ENCODE assay signal across 19 cellular contexts in the genomic region with DNA sequence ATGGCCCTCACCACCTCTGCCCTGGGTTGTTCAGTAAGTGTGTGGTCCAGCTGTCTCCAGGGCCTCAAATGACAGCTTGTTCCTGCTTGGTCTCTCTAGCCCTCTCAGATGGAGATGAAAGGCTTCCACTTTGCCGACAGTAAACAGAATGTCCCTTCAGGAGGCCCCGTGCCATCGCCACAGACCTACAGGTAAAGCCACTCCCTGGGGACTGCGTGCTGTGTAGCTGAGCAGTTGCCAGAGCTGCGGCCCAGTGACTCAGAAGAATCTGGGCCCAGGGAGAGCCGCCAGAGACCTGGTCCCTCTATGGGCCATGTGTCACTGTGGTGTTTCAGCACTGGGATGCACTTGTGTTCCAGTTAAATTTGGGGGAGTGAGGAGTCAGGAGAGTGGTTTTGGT. TPM values are rescaled to one million over a fixed set of nuclear protein-coding genes. Genes with fewer than 3 reads are reported as not detected.
DNase-seq lines count a peak whose midpoint lies in the region; ATAC-seq and TF ChIP-seq lines count a peak whose summit lies in the region.
"Had no signal": no experiment of that assay in that cellular context is flagged by ENCODE, and none has a peak within 500 bp of the region (broad histone marks: within the 10 kb centered on the region; RNA-seq: fewer than 3 reads in every experiment).

No MANE protein-coding gene starts in this region.

- DNase-seq in MCF 10A (ENCODE audit: unreplicated experiment) (no peak), mammary epithelial cell (no peak), mesothelial cell of epicardium (ENCODE audit: low spot score in 2 of 2, unreplicated experiment in 2 of 2) (no peak), KG1 (lab: John Stamatoyannopoulos, UW) (no peak), A673 (ENCODE audit: low spot score) (no peak)
- DNase-seq in activated CD8-positive, alpha-beta T cell treated with anti-CD3 and anti-CD28 coated beads for 36 hours = no peak
- DNase-seq: BE2C, DMS 273 treated with DMSO at 0.1 percent for 48 hours, H9, NCI-H1417, NCI-H1930, NCI-H2171, NCI-H446 treated with DMSO at 0.1 percent for 48 hours, NCI-H748 treated with DMSO at 0.1 percent for 48 hours, PC-9 had no signal

- H3K27me3 ChIP-seq in mammary epithelial cell (ENCODE audit: insufficient read depth, low read length) = no peaks in the 10 kb centered on the region
- no peaks in the 10 kb centered on the region for H3K27me3 ChIP-seq in A673 (replicated peaks; ENCODE audit: insufficient read depth, low read depth, low read length, poor library complexity)
- H3K27me3 ChIP-seq: BE2C had no signal

- in situ Hi-C loops in mammary epithelial cell (cut with MboI; ENCODE audit: low sequenced_read_pairs in 2 of 2) = no loop called here

- dilution Hi-C loops in mammary epithelial cell (cut with HindIII; ENCODE audit: low sequenced_read_pairs) = no loop called here

- CTCF ChIA-PET in MCF 10A (lab: Yijun Ruan, JAX) (interaction anchor here (1.0 kb wide), 1 partner anchor 142 kb away, joined by 5 read pairs; no protein-coding TSS in a partner anchor), mammary epithelial cell (lab: Charles Lee; ENCODE audit: low non-redundant PET) (no interaction called here), A673 (lab: Charles Lee) (no interaction called here)
- CTCF ChIA-PET in activated CD8-positive, alpha-beta T cell treated with anti-CD3 and anti-CD28 coated beads for 36 hours (lab: Charles Lee) = no interaction called here

- peaks cover 94% of the 10 kb centered on the region for H3K36me3 Mint-ChIP-seq in MCF 10A (ENCODE audit: insufficient read depth, unreplicated experiment)
- peaks cover 64% of the 10 kb centered on the region for H3K36me3 Mint-ChIP-seq in activated CD8-positive, alpha-beta T cell treated with anti-CD3 and anti-CD28 coated beads for 36 hours (ENCODE audit: low read depth)
- peaks cover 51% of the 10 kb centered on the region for H3K36me3 Mint-ChIP-seq in mesothelial cell of epicardium
- peaks cover 91% of the 10 kb centered on the region for H3K36me3 Mint-ChIP-seq in stimulated activated memory B cell treated with anti-CD40 and anti-IgM and Interleukin-4, amounts not matched to agents 10 μg/mL and 1 μg/mL and 100 μg/mL, for 72 hours

- peaks cover 13% of the 10 kb centered on the region for H3K79me2 ChIP-seq in mammary epithelial cell (ENCODE audit: insufficient read depth, low read length)

- BruUV-seq in MCF 10A (replicated peaks; lab: Mats Ljungman, UMichigan) (no TSS peak), mammary epithelial cell (replicated peaks; lab: Mats Ljungman, UMichigan) (no TSS peak), A673 (replicated peaks; lab: Mats Ljungman, UMichigan) (no TSS peak)

- no peak overlapping the region for H3K4me2 ChIP-seq in mammary epithelial cell (ENCODE audit: insufficient read depth, low read depth, low read length)
- H3K4me2 ChIP-seq: PC-9 had no signal

- ATAC-seq in activated CD8-positive, alpha-beta T cell treated with anti-CD3 and anti-CD28 coated beads for 36 hours = no peak
- ATAC-seq in stimulated activated memory B cell treated with anti-CD40 and anti-IgM and Interleukin-4, amounts not matched to agents 10 μg/mL and 1 μg/mL and 100 μg/mL, for 72 hours = no peak
- no peak for ATAC-seq in GM21526 (IDR thresholded peaks at IDR 0.05; ENCODE audit: low FRiP score, unreplicated experiment)

- no peak overlapping the region for H3K4me3 ChIP-seq in mammary epithelial cell (replicated peaks in 1 of 3; ENCODE audit: insufficient read depth in 1 of 3, low read depth in 2 of 3, low read length in 3 of 3)
- no peak overlapping the region for H3K4me3 ChIP-seq in A673 (ENCODE audit: low read depth, low read length, poor library complexity, severe bottlenecking)
- H3K4me3 ChIP-seq: PC-9 had no signal

- peak overlapping the region; percentile 35 for H3K27ac Mint-ChIP-seq in MCF 10A (ENCODE audit: low read depth, unreplicated experiment)
- peak overlapping the region; percentile 35 for H3K27ac Mint-ChIP-seq in activated CD8-positive, alpha-beta T cell treated with anti-CD3 and anti-CD28 coated beads for 36 hours
- peak overlapping the region; percentile 43 for H3K27ac Mint-ChIP-seq in mesothelial cell of epicardium
- H3K27ac Mint-ChIP-seq in stimulated activated memory B cell treated with anti-CD40 and anti-IgM and Interleukin-4, amounts not matched to agents 10 μg/mL and 1 μg/mL and 100 μg/mL, for 72 hours = peak overlapping the region; percentile 31

- no peaks in the 10 kb centered on the region for H4K20me1 ChIP-seq in mammary epithelial cell (ENCODE audit: insufficient read depth, low read length)

- H3K9me3 Mint-ChIP-seq in MCF 10A (ENCODE audit: unreplicated experiment) (no peaks in the 10 kb centered on the region), mesothelial cell of epicardium (no peaks in the 10 kb centered on the region)
- H3K9me3 Mint-ChIP-seq in activated CD8-positive, alpha-beta T cell treated with anti-CD3 and anti-CD28 coated beads for 36 hours = no peaks in the 10 kb centered on the region
- no peaks in the 10 kb centered on the region for H3K9me3 Mint-ChIP-seq in stimulated activated memory B cell treated with anti-CD40 and anti-IgM and Interleukin-4, amounts not matched to agents 10 μg/mL and 1 μg/mL and 100 μg/mL, for 72 hours
- H3K9me3 Mint-ChIP-seq: H9 had no signal

- no peak overlapping the region for H3K9ac ChIP-seq in mammary epithelial cell (ENCODE audit: insufficient read depth, low read length)

- H3K4me1 Mint-ChIP-seq in MCF 10A (ENCODE audit: insufficient read depth, unreplicated experiment) = no peaks in the 10 kb centered on the region
- peaks cover 2% of the 10 kb centered on the region for H3K4me1 Mint-ChIP-seq in activated CD8-positive, alpha-beta T cell treated with anti-CD3 and anti-CD28 coated beads for 36 hours (ENCODE audit: low read depth)
- H3K4me1 Mint-ChIP-seq in mesothelial cell of epicardium = no peaks in the 10 kb centered on the region
- H3K4me1 Mint-ChIP-seq in stimulated activated memory B cell treated with anti-CD40 and anti-IgM and Interleukin-4, amounts not matched to agents 10 μg/mL and 1 μg/mL and 100 μg/mL, for 72 hours = peaks cover 3% of the 10 kb centered on the region
- H3K4me1 Mint-ChIP-seq: H9 had no signal

- no peak overlapping the region for H3K27ac ChIP-seq in mammary epithelial cell (ENCODE audit: insufficient read depth, low read depth, low read length)
- H3K27ac ChIP-seq in A673 (ENCODE audit: low read depth, low read length, poor library complexity, severe bottlenecking) = no peak overlapping the region
- H3K27ac ChIP-seq: PC-9 had no signal

- H3K36me3 ChIP-seq in mammary epithelial cell (ENCODE audit: insufficient read depth, low read length) (peaks cover 58% of the 10 kb centered on the region), A673 (ENCODE audit: insufficient read depth, low read length, poor library complexity, severe bottlenecking) (peaks cover 99% of the 10 kb centered on the region)

- TF ChIP-seq CTCF in MCF 10A (IDR thresholded peaks at IDR 0.05; ENCODE audit: unreplicated experiment) (no peak), mammary epithelial cell (conservative IDR thresholded peaks at IDR 0.05 in 1 of 2, IDR thresholded peaks at IDR 0.05 in 1 of 2; ENCODE audit: extremely low read depth in 1 of 2, insufficient read depth in 1 of 2, low read depth in 1 of 2, low read length in 2 of 2) (no peak), mesothelial cell of epicardium (IDR thresholded peaks at IDR 0.05; ENCODE audit: unreplicated experiment) (no peak), A673 (conservative IDR thresholded peaks at IDR 0.05; ENCODE audit: low read depth, low read length) (no peak)
- no peak for TF ChIP-seq CTCF in activated CD8-positive, alpha-beta T cell treated with anti-CD3 and anti-CD28 coated beads for 36 hours (IDR thresholded peaks at IDR 0.05)

- H3K27me3 Mint-ChIP-seq in MCF 10A (ENCODE audit: insufficient read depth, unreplicated experiment) (no peaks in the 10 kb centered on the region), mesothelial cell of epicardium (ENCODE audit: low read depth) (no peaks in the 10 kb centered on the region)
- H3K27me3 Mint-ChIP-seq in activated CD8-positive, alpha-beta T cell treated with anti-CD3 and anti-CD28 coated beads for 36 hours = no peaks in the 10 kb centered on the region
- no peaks in the 10 kb centered on the region for H3K27me3 Mint-ChIP-seq in stimulated activated memory B cell treated with anti-CD40 and anti-IgM and Interleukin-4, amounts not matched to agents 10 μg/mL and 1 μg/mL and 100 μg/mL, for 72 hours

- H2AFZ ChIP-seq in mammary epithelial cell (ENCODE audit: low read depth, low read length) = no peak overlapping the region
- H2AFZ ChIP-seq: PC-9 had no signal

- H3K9me3 ChIP-seq in mammary epithelial cell (replicated peaks; ENCODE audit: insufficient read depth, low read length) (no peaks in the 10 kb centered on the region), A673 (ENCODE audit: low read depth, low read length, poor library complexity, severe bottlenecking) (no peaks in the 10 kb centered on the region)
- H3K9me3 ChIP-seq: BE2C had no signal

- intact Hi-C loops in MCF 10A (cut with micrococcal nuclease) = no loop called here
- intact Hi-C loops in mammary epithelial cell (cut with micrococcal nuclease) = no loop called here
- intact Hi-C loops in activated CD8-positive, alpha-beta T cell treated with anti-CD3 and anti-CD28 coated beads for 36 hours (cut with micrococcal nuclease) = no loop called here
- intact Hi-C loops in A673 (cut with micrococcal nuclease; ENCODE audit: unreplicated experiment) = no loop called here

- no peaks in the 10 kb centered on the region for H3K4me1 ChIP-seq in mammary epithelial cell (ENCODE audit: insufficient read depth, low read length)
- H3K4me1 ChIP-seq in A673 (ENCODE audit: insufficient read depth, low read length, poor library complexity, severe bottlenecking) = no peaks in the 10 kb centered on the region
- H3K4me1 ChIP-seq: BE2C had no signal

- POLR2A ChIA-PET in MCF 10A (lab: Yijun Ruan, JAX) = interaction anchor here (0.6 to 1.2 kb wide), 2 partner anchors 28 to 1526 kb away, joined by 4 read pairs; no protein-coding TSS in a partner anchor
- POLR2A ChIA-PET in activated CD8-positive, alpha-beta T cell treated with anti-CD3 and anti-CD28 coated beads for 36 hours (lab: Charles Lee) = interaction anchor here (0.7 kb wide), 1 partner anchor 43 kb away, joined by 3 read pairs; no protein-coding TSS in a partner anchor
- POLR2A ChIA-PET in A673 (lab: Charles Lee; ENCODE audit: low non-redundant PET) = no interaction called here

- H3K4me3 Mint-ChIP-seq in MCF 10A (ENCODE audit: unreplicated experiment) = no peak overlapping the region
- no peak overlapping the region for H3K4me3 Mint-ChIP-seq in activated CD8-positive, alpha-beta T cell treated with anti-CD3 and anti-CD28 coated beads for 36 hours
- H3K4me3 Mint-ChIP-seq in mesothelial cell of epicardium = no peak overlapping the region
- no peak overlapping the region for H3K4me3 Mint-ChIP-seq in stimulated activated memory B cell treated with anti-CD40 and anti-IgM and Interleukin-4, amounts not matched to agents 10 μg/mL and 1 μg/mL and 100 μg/mL, for 72 hours
- H3K4me3 Mint-ChIP-seq: H9 had no signal

- whole genome bisulfite sequencing in mammary epithelial cell (ENCODE audit: low coverage, missing lambda C conversion rate) = 93% methylated on average over 6 of the region's 6 CpGs

RNA-seq across cellular contexts. Expression of gene POMT1, which starts 10.6 kb away (rescaled TPM):
- total RNA-seq in MCF 10A (2022) = 19.7 and 24.5 TPM in 2 replicates
- 10 to 100 TPM; 16.0 to 19.6 TPM for total RNA-seq in mammary epithelial cell
- 10.6 TPM for polyA plus RNA-seq in mammary epithelial cell
- 8.6 TPM for polyA minus RNA-seq in mammary epithelial cell
- 10 to 100 TPM; 30.2 to 35.9 TPM for total RNA-seq in activated CD8-positive, alpha-beta T cell treated with anti-CD3 and anti-CD28 coated beads for 36 hours
- 54.8 to 59.2 TPM (median 57.2 TPM) in 3 replicates for total RNA-seq in mesothelial cell of epicardium
- 39.6 and 41.7 TPM in 2 replicates for total RNA-seq in A673 (2021)

RNA-seq across cellular contexts. Expression of gene UCK1, which starts 39.0 kb away (rescaled TPM):
- total RNA-seq in MCF 10A (2022) = 20.0 and 22.7 TPM in 2 replicates
- total RNA-seq in mammary epithelial cell = 10 to 100 TPM; 17.5 to 21.7 TPM
- polyA plus RNA-seq in mammary epithelial cell = 22.9 TPM
- polyA minus RNA-seq in mammary epithelial cell = 22.6 TPM
- 10 to 100 TPM; 16.7 to 22.1 TPM for total RNA-seq in activated CD8-positive, alpha-beta T cell treated with anti-CD3 and anti-CD28 coated beads for 36 hours
- total RNA-seq in mesothelial cell of epicardium = 21.9 to 26.6 TPM (median 23.2 TPM) in 3 replicates
- total RNA-seq in A673 (2021) = 48.0 and 51.6 TPM in 2 replicates

RNA-seq across cellular contexts. Expression of gene PRRT1B, which starts 53.3 kb away (rescaled TPM):
- not detected in 2 replicates for total RNA-seq in MCF 10A (2022)
- not detected for total RNA-seq in mammary epithelial cell
- not detected for polyA plus RNA-seq in mammary epithelial cell
- polyA minus RNA-seq in mammary epithelial cell = not detected
- not detected for total RNA-seq in activated CD8-positive, alpha-beta T cell treated with anti-CD3 and anti-CD28 coated beads for 36 hours
- total RNA-seq in mesothelial cell of epicardium = not detected in 3 replicates
- total RNA-seq in A673 (2021) = not detected in 2 replicates
- total RNA-seq: Daoy, LHCN-M2, PC-9 had no signal
